In the genomic region with DNA sequence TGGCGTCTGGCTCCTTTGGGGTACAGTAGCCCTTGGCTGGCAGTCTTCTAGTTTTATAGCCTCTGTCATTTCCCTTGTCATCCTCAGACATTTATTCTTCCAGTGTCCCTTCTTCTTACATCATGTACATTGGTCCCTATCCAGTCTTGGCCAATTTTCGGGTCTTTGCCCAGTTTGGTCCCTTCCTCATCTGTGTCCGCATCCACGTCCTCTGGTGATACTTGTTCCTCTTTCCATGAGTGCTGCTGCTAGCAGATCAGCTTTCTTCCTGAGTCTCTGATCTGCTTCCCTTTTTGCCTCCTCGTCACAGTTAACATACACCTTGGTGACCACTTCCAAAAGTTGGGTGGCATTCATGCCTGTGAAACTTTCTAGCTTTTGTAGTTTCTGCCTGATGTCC, we compare ENCODE assay signal across 15 cellular contexts.
DNase-seq lines count a peak whose midpoint lies in the region; ATAC-seq and TF ChIP-seq lines count a peak whose summit lies in the region.
"Had no signal": no experiment of that assay in that cellular context is flagged by ENCODE, and none has a peak within 500 bp of the region (broad histone marks: within the 10 kb centered on the region; RNA-seq: fewer than 3 reads in every experiment).

No MANE protein-coding gene starts in this region.

- no peak overlapping the region for H3K27ac ChIP-seq in thyroid gland

- TF ChIP-seq CTCF in thyroid gland (IDR thresholded peaks at IDR 0.05), result no peak

- no peak overlapping the region for H3K4me3 ChIP-seq in thyroid gland (replicated peaks in 1 of 3)
- H3K4me3 ChIP-seq: sigmoid colon had no signal

- H3K27me3 ChIP-seq in thyroid gland, result no peaks in the 10 kb centered on the region
- H3K27me3 ChIP-seq: dorsolateral prefrontal cortex, sigmoid colon had no signal

- ATAC-seq in left lobe of liver, result peak; percentile 45
- peak; percentile 42 to 48 for ATAC-seq in stimulated activated naive B cell treated with anti-CD40 and anti-IgM and Interleukin-4, amounts not matched to agents 10 μg/mL and 1 μg/mL and 100 μg/mL, for 72 hours (replicated peaks)
- ATAC-seq: stimulated activated naive CD8-positive, alpha-beta T cell treated with anti-CD3 and anti-CD28 coated beads, Interleukin-15, Interleukin-2, amounts not matched to agents 100 U/mL and 50 U/mL, for 24 hours had no signal

- peaks cover 10 to 15% of the 10 kb centered on the region in 2 donors for H3K9me3 Mint-ChIP-seq in stimulated activated naive B cell treated with anti-CD40 and anti-IgM and Interleukin-4, amounts not matched to agents 10 μg/mL and 1 μg/mL and 100 μg/mL, for 72 hours

- TF ChIP-seq POLR2A in thyroid gland (IDR thresholded peaks at IDR 0.05), result no peak

- intact Hi-C loops in thyroid gland (cut with DNase I), result no loop called here

- peaks cover 15 to 23% of the 10 kb centered on the region in 2 donors for H3K36me3 Mint-ChIP-seq in stimulated activated naive B cell treated with anti-CD40 and anti-IgM and Interleukin-4, amounts not matched to agents 10 μg/mL and 1 μg/mL and 100 μg/mL, for 72 hours
- H3K36me3 Mint-ChIP-seq: CD4-positive, CD25-positive, alpha-beta regulatory T cell had no signal

- H3K27ac Mint-ChIP-seq in stimulated activated naive B cell treated with anti-CD40 and anti-IgM and Interleukin-4, amounts not matched to agents 10 μg/mL and 1 μg/mL and 100 μg/mL, for 72 hours, result peak overlapping the region; percentile 20
- H3K27ac Mint-ChIP-seq: CD4-positive, CD25-positive, alpha-beta regulatory T cell had no signal

- no peaks in the 10 kb centered on the region for H3K9me3 ChIP-seq in thyroid gland
- H3K9me3 ChIP-seq: sigmoid colon, SK-N-SH had no signal

- peaks cover 31 to 47% of the 10 kb centered on the region in 2 donors for H3K4me1 Mint-ChIP-seq in stimulated activated naive B cell treated with anti-CD40 and anti-IgM and Interleukin-4, amounts not matched to agents 10 μg/mL and 1 μg/mL and 100 μg/mL, for 72 hours

- no peaks in the 10 kb centered on the region for H3K36me3 ChIP-seq in thyroid gland
- H3K36me3 ChIP-seq: sigmoid colon had no signal

- H3K27me3 Mint-ChIP-seq in stimulated activated naive B cell treated with anti-CD40 and anti-IgM and Interleukin-4, amounts not matched to agents 10 μg/mL and 1 μg/mL and 100 μg/mL, for 72 hours, result no peaks in the 10 kb centered on the region

- in situ Hi-C loops in KBM-7 (cut with MboI; ENCODE audit: low pct_unique_long_range_greater_than_20kb, low sequenced_read_pairs), result no loop called here

- H3K4me1 ChIP-seq in thyroid gland, result peaks cover 5 to 17% of the 10 kb centered on the region in 2 donors
- H3K4me1 ChIP-seq: sigmoid colon had no signal

- WGBS in thyroid gland, 2 donors, result 93 to 95% methylated on average over 5 of the region's 5 CpGs

- H3K4me3 Mint-ChIP-seq in stimulated activated naive B cell treated with anti-CD40 and anti-IgM and Interleukin-4, amounts not matched to agents 10 μg/mL and 1 μg/mL and 100 μg/mL, for 72 hours, result no peak overlapping the region
- H3K4me3 Mint-ChIP-seq: CD4-positive, CD25-positive, alpha-beta regulatory T cell had no signal

- peak; percentile 58 for DNase-seq in KBM-7
- DNase-seq in OCI-M1 (lab: John Stamatoyannopoulos, UW), result peak; percentile 8
- DNase-seq in left lobe of liver (ENCODE audit: low spot score), result no peak
- no peak for DNase-seq in stimulated activated naive B cell treated with anti-CD40 and anti-IgM and Interleukin-4, amounts not matched to agents 10 μg/mL and 1 μg/mL and 100 μg/mL, for 72 hours
- no peak for DNase-seq in thyroid gland
- no peak for DNase-seq in 8988T
- DNase-seq in activated T-cell treated with anti-CD3 and anti-CD28 coated beads for 4 hours, result no peak
- DNase-seq: activated CD8-positive, alpha-beta memory T cell treated with anti-CD3 and anti-CD28 coated beads for 24 hours; CD4-positive, CD25-positive, alpha-beta regulatory T cell; H7; NCI-H1436; sigmoid colon; SK-N-SH; stimulated activated naive CD8-positive, alpha-beta T cell treated with anti-CD3 and anti-CD28 coated beads, Interleukin-15, Interleukin-2, amounts not matched to agents 100 U/mL and 50 U/mL, for 24 hours had no signal

Comparison
In these comparisons a context has a peak if more than half of its experiments do, and no peak if none do; other contexts are left out.
1. DNase-seq: peak in KBM-7 (single experiment) and OCI-M1 (single experiment); none in left lobe of liver (single experiment), stimulated activated naive B cell treated with anti-CD40 and anti-IgM and Interleukin-4, amounts not matched to agents 10 μg/mL and 1 μg/mL and 100 μg/mL, for 72 hours (single experiment), thyroid gland (0 of 2), 8988T (single experiment) and activated T-cell treated with anti-CD3 and anti-CD28 coated beads for 4 hours (single experiment).